17 cellular contexts compared by ENCODE assay signal in genomic region chr4:126761947-126762650, GRCh38.
DNase-seq lines count a peak whose midpoint lies in the region; TF ChIP-seq lines count a peak whose summit lies in the region.
"Had no signal": no experiment of that assay in that cellular context is flagged by ENCODE, and none has a peak within 500 bp of the region (broad histone marks: within the 10 kb centered on the region; RNA-seq: fewer than 3 reads in every experiment).

No MANE protein-coding gene starts in this region.

- peak overlapping the region; percentile 41 for H3K4me2 ChIP-seq in mammary epithelial cell (ENCODE audit: insufficient read depth, low read depth, low read length)
- no peak overlapping the region for H3K4me2 ChIP-seq in osteoblast (ENCODE audit: insufficient read depth, low read length)
- H3K4me2 ChIP-seq: A549, BLaER1 had no signal

- intact Hi-C loops in mammary epithelial cell (cut with micrococcal nuclease) = no loop called here
- intact Hi-C loops in breast epithelium (cut with DNase I; ENCODE audit: low total_unique reads) = no loop called here

- H3K9me3 ChIP-seq in mammary epithelial cell (replicated peaks; ENCODE audit: insufficient read depth, low read length) = peaks cover 7% of the 10 kb centered on the region
- no peaks in the 10 kb centered on the region for H3K9me3 ChIP-seq in breast epithelium
- H3K9me3 ChIP-seq in osteoblast (ENCODE audit: low read depth, low read length) = no peaks in the 10 kb centered on the region
- peaks cover 8% of the 10 kb centered on the region for H3K9me3 ChIP-seq in endodermal cell (ENCODE audit: control insufficient read depth, low read length)
- H3K9me3 ChIP-seq: A549, BLaER1 had no signal

- DNase-seq in mammary epithelial cell (peak; percentile 60), breast epithelium (ENCODE audit: low spot score in 2 of 2) (no peak), RWPE1 (ENCODE audit: low spot score) (peak; percentile 14), epithelial cell of esophagus (ENCODE audit: low read depth) (peak; percentile 33), osteoblast (ENCODE audit: insufficient read length, low spot score, missing footprints) (no peak), NCI-H524 (lab: John Stamatoyannopoulos, UW) (no peak), endodermal cell (no peak), NCI-H82 (lab: John Stamatoyannopoulos, UW) (no peak)
- DNase-seq: CD4-positive, alpha-beta memory T cell; DMS79 treated with DMSO at 0.1 percent for 48 hours; GF-D8; H9 had no signal

- H3K4me1 Mint-ChIP-seq in endodermal cell = peaks cover 3% of the 10 kb centered on the region
- H3K4me1 Mint-ChIP-seq: CD14-positive monocyte; CD4-positive, alpha-beta memory T cell; H9 had no signal

- POLR2A ChIA-PET in RWPE1 (lab: Yijun Ruan, JAX; ENCODE audit: low non-redundant PET) = no interaction called here

- H3K27ac Mint-ChIP-seq in endodermal cell = no peak overlapping the region
- H3K27ac Mint-ChIP-seq: CD14-positive monocyte; CD4-positive, alpha-beta memory T cell; H9 had no signal

- H3K27ac ChIP-seq in mammary epithelial cell (ENCODE audit: insufficient read depth, low read depth, low read length) (peak overlapping the region; percentile 7), breast epithelium (no peak overlapping the region), RWPE1 (no peak overlapping the region), osteoblast (ENCODE audit: low read depth, low read length) (no peak overlapping the region), endodermal cell (ENCODE audit: low read depth, low read length) (no peak overlapping the region)
- H3K27ac ChIP-seq: 22Rv1, A549, BLaER1, HL-60 had no signal

- H4K20me1 ChIP-seq in mammary epithelial cell (ENCODE audit: insufficient read depth, low read length) (no peaks in the 10 kb centered on the region), osteoblast (ENCODE audit: insufficient read depth, low read length) (no peaks in the 10 kb centered on the region)
- H4K20me1 ChIP-seq: BLaER1 had no signal

- no peak for TF ChIP-seq CTCF in mammary epithelial cell (conservative IDR thresholded peaks at IDR 0.05 in 1 of 2, IDR thresholded peaks at IDR 0.05 in 1 of 2; ENCODE audit: extremely low read depth in 1 of 2, insufficient read depth in 1 of 2, low read depth in 1 of 2, low read length in 2 of 2)
- no peak for TF ChIP-seq CTCF in breast epithelium (IDR thresholded peaks at IDR 0.05)
- TF ChIP-seq CTCF in RWPE1 (conservative IDR thresholded peaks at IDR 0.05; ENCODE audit: low read depth) = no peak
- no peak for TF ChIP-seq CTCF in epithelial cell of esophagus (IDR thresholded peaks at IDR 0.05; ENCODE audit: insufficient read depth, low read depth, low read length, missing control alignments)
- no peak for TF ChIP-seq CTCF in osteoblast (IDR thresholded peaks at IDR 0.05; ENCODE audit: extremely low read depth, low read depth, low read length)
- TF ChIP-seq CTCF in endodermal cell (conservative IDR thresholded peaks at IDR 0.05) = no peak

- peaks cover 8% of the 10 kb centered on the region for H3K4me1 ChIP-seq in mammary epithelial cell (ENCODE audit: insufficient read depth, low read length)
- H3K4me1 ChIP-seq in breast epithelium = no peaks in the 10 kb centered on the region
- no peaks in the 10 kb centered on the region for H3K4me1 ChIP-seq in osteoblast (ENCODE audit: insufficient read depth, low read length)
- H3K4me1 ChIP-seq in endodermal cell (ENCODE audit: control insufficient read depth, insufficient read depth, low read length) = no peaks in the 10 kb centered on the region
- H3K4me1 ChIP-seq: A549, BLaER1 had no signal

- BruUV-seq in mammary epithelial cell (replicated peaks; lab: Mats Ljungman, UMichigan) = no TSS peak

- H3K9ac ChIP-seq in mammary epithelial cell (ENCODE audit: insufficient read depth, low read length) = no peak overlapping the region
- H3K9ac ChIP-seq in endodermal cell (ENCODE audit: extremely low read depth, low read length, poor library complexity, severe bottlenecking) = no peak overlapping the region
- H3K9ac ChIP-seq: BLaER1 had no signal

- dilution Hi-C loops in mammary epithelial cell (cut with HindIII; ENCODE audit: low sequenced_read_pairs) = no loop called here

- H3K36me3 ChIP-seq in mammary epithelial cell (ENCODE audit: insufficient read depth, low read length) (peaks cover 1% of the 10 kb centered on the region), breast epithelium (no peaks in the 10 kb centered on the region), osteoblast (ENCODE audit: insufficient read depth, low read length) (no peaks in the 10 kb centered on the region), endodermal cell (ENCODE audit: control insufficient read depth, insufficient read depth, low read length) (no peaks in the 10 kb centered on the region)
- H3K36me3 ChIP-seq: BLaER1 had no signal

- H3K36me3 Mint-ChIP-seq in endodermal cell (ENCODE audit: low read depth) = no peaks in the 10 kb centered on the region
- H3K36me3 Mint-ChIP-seq: CD14-positive monocyte; CD4-positive, alpha-beta memory T cell had no signal

- no peaks in the 10 kb centered on the region for H3K27me3 Mint-ChIP-seq in endodermal cell (ENCODE audit: insufficient read depth)
- H3K27me3 Mint-ChIP-seq: CD4-positive, alpha-beta memory T cell had no signal

- WGBS in mammary epithelial cell (ENCODE audit: low coverage, missing lambda C conversion rate) = 81% methylated on average over 1 of the region's 1 CpG
- WGBS in endodermal cell (ENCODE audit: insufficient coverage in 1 of 2, insufficient read length in 1 of 2), 2 experiments = 93% methylated on average over 1 of the region's 1 CpG

- H3K27me3 ChIP-seq in mammary epithelial cell (ENCODE audit: insufficient read depth, low read length) (no peaks in the 10 kb centered on the region), breast epithelium (no peaks in the 10 kb centered on the region), osteoblast (ENCODE audit: insufficient read depth, low read length) (no peaks in the 10 kb centered on the region), endodermal cell (ENCODE audit: control insufficient read depth, insufficient read depth, low read length, poor library complexity, severe bottlenecking) (no peaks in the 10 kb centered on the region)
- H3K27me3 ChIP-seq: BLaER1 had no signal

- in situ Hi-C loops in mammary epithelial cell (cut with MboI; ENCODE audit: low sequenced_read_pairs in 2 of 2) = no loop called here

- H3K79me2 ChIP-seq in mammary epithelial cell (ENCODE audit: insufficient read depth, low read length) = no peaks in the 10 kb centered on the region
- H3K79me2 ChIP-seq in osteoblast (ENCODE audit: insufficient read depth, low read length) = no peaks in the 10 kb centered on the region

- TF ChIP-seq POLR2A in breast epithelium (IDR thresholded peaks at IDR 0.05) = no peak

- H3K4me3 Mint-ChIP-seq in endodermal cell = no peak overlapping the region
- H3K4me3 Mint-ChIP-seq: CD14-positive monocyte; CD4-positive, alpha-beta memory T cell; H9 had no signal

- CTCF ChIA-PET in mammary epithelial cell (lab: Charles Lee; ENCODE audit: low non-redundant PET) = no interaction called here
- CTCF ChIA-PET in RWPE1 (lab: Yijun Ruan, JAX) = interaction anchor here (0.6 kb wide), 1 partner anchor 65 kb away, joined by 3 read pairs; no protein-coding TSS in a partner anchor

- no peak overlapping the region for H3K4me3 ChIP-seq in mammary epithelial cell (replicated peaks in 1 of 3; ENCODE audit: insufficient read depth in 1 of 3, low read depth in 2 of 3, low read length in 3 of 3)
- H3K4me3 ChIP-seq in breast epithelium = no peak overlapping the region
- H3K4me3 ChIP-seq in epithelial cell of esophagus (ENCODE audit: low read length) = no peak overlapping the region
- no peak overlapping the region for H3K4me3 ChIP-seq in osteoblast (ENCODE audit: insufficient read depth, low read length)
- no peak overlapping the region for H3K4me3 ChIP-seq in endodermal cell (ENCODE audit: low read length)
- H3K4me3 ChIP-seq: A549, BLaER1 had no signal

- H2AFZ ChIP-seq in mammary epithelial cell (ENCODE audit: low read depth, low read length) = peak overlapping the region; percentile 61
- peak overlapping the region; percentile 30 for H2AFZ ChIP-seq in osteoblast (ENCODE audit: low read length)

- H3K9me3 Mint-ChIP-seq in endodermal cell = peaks cover 6% of the 10 kb centered on the region

Comparison
In these comparisons a context has a peak if more than half of its experiments do, and no peak if none do; other contexts are left out.
1. DNase-seq: peak in mammary epithelial cell (single experiment), RWPE1 (single experiment) and epithelial cell of esophagus (single experiment); none in breast epithelium (0 of 2), osteoblast (single experiment), NCI-H524 (0 of 2), endodermal cell (single experiment) and NCI-H82 (single experiment).